Comparison of ENCODE assay signal across 1 cellular context in the genomic region with DNA sequence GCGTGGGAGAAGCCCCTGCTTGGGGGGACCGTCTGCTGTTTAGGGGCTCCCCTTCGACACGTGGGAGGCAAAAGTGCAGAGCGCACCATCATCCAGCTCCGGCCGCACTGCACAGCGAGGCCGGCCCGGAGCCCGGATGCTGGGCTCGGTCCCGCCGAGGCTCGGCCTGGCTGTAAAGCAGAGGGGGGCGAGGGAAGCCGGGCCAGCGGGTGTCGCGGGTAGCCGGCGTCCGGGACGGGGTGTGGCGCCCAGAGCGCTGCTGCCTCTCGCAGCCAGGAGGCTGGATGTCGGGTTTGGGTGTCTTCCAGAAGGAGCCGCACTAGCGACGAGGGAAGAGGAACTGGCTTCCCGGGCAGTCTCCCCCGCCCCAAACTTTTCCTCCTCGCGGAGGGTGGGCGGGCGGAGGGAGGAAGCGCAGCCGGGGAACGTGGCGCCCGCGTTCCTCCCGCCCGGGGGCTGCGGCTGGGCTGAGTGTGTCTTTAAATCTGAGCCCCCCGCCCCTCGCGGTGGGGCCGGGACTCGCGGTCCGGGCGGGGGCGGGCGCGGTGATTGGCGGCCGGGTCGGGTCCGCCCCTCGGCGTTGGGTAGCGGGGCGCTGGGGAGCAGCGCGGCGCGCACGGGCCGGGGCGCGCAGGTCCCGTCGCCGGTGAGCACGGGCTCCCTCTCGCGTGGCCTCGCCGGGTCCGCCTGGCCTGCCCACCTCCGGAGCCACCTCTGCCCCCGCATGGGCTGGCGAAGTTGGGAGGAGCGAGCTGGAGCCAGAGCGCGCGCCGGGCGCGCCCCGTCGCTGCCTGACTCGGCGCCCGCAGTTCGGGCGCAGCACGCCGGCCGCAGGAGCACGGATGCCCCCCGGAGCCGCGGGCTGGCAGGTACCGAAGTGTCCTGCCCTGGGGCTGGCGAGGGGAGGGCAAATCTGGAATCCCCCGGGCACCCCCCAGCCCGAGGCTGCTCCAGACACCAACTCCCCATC.
TF ChIP-seq lines count a peak whose summit lies in the region.

A gene (plus strand): TSS at position 577 of the 970 bp plus-strand sequence. CDS start 47,185 bp downstream, outside the sequence.

TF ChIP-seq in WTC11, 78 proteins besides CTCF, POLR2A, EP300 and RAD21 (continued from another document and continues in another):
- TF ChIP-seq, protein P1, sequence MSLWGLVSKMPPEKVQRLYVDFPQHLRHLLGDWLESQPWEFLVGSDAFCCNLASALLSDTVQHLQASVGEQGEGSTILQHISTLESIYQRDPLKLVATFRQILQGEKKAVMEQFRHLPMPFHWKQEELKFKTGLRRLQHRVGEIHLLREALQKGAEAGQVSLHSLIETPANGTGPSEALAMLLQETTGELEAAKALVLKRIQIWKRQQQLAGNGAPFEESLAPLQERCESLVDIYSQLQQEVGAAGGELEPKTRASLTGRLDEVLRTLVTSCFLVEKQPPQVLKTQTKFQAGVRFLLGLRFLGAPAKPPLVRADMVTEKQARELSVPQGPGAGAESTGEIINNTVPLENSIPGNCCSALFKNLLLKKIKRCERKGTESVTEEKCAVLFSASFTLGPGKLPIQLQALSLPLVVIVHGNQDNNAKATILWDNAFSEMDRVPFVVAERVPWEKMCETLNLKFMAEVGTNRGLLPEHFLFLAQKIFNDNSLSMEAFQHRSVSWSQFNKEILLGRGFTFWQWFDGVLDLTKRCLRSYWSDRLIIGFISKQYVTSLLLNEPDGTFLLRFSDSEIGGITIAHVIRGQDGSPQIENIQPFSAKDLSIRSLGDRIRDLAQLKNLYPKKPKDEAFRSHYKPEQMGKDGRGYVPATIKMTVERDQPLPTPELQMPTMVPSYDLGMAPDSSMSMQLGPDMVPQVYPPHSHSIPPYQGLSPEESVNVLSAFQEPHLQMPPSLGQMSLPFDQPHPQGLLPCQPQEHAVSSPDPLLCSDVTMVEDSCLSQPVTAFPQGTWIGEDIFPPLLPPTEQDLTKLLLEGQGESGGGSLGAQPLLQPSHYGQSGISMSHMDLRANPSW (CRISPR knock-in tag; conservative IDR thresholded peaks at IDR 0.05; ENCODE audit: low read depth), result no peak
- TF ChIP-seq, protein P2, sequence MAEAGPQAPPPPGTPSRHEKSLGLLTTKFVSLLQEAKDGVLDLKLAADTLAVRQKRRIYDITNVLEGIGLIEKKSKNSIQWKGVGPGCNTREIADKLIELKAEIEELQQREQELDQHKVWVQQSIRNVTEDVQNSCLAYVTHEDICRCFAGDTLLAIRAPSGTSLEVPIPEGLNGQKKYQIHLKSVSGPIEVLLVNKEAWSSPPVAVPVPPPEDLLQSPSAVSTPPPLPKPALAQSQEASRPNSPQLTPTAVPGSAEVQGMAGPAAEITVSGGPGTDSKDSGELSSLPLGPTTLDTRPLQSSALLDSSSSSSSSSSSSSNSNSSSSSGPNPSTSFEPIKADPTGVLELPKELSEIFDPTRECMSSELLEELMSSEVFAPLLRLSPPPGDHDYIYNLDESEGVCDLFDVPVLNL (CRISPR knock-in tag; IDR thresholded peaks at IDR 0.05; ENCODE audit: borderline replicate concordance, low read depth), result no peak
- TF ChIP-seq ETV6 (CRISPR knock-in tag; IDR thresholded peaks at IDR 0.05) (no peak), ZNF263 (CRISPR knock-in tag; IDR thresholded peaks at IDR 0.05; ENCODE audit: low read depth) (peak; percentile 27; the same call in 1 of the 2 replicates), ZNF232 (CRISPR knock-in tag; IDR thresholded peaks at IDR 0.05) (no peak), NR3C1 (CRISPR knock-in tag; conservative IDR thresholded peaks at IDR 0.05; ENCODE audit: low read depth) (no peak), IRF2 (CRISPR knock-in tag; IDR thresholded peaks at IDR 0.05; ENCODE audit: borderline replicate concordance, low read depth) (no peak; the same call in 1 of the 2 replicates), ZNF423 (CRISPR knock-in tag; IDR thresholded peaks at IDR 0.05) (no peak), SMAD3 (CRISPR knock-in tag; IDR thresholded peaks at IDR 0.05; ENCODE audit: borderline replicate concordance) (no peak), ATF1 (CRISPR knock-in tag; IDR thresholded peaks at IDR 0.05) (no peak), NFYB (CRISPR knock-in tag; conservative IDR thresholded peaks at IDR 0.05; ENCODE audit: low read depth) (0 out of 2 replicates have a peak, but pooled peaks have one; percentile 12), SMAD4 (CRISPR knock-in tag; IDR thresholded peaks at IDR 0.05) (no peak), ZNF317 (CRISPR knock-in tag; IDR thresholded peaks at IDR 0.05; ENCODE audit: borderline replicate concordance, low read depth) (no peak), NFE2L1 (CRISPR knock-in tag; IDR thresholded peaks at IDR 0.05) (0 out of 2 replicates have a peak, but pooled peaks have one; percentile 29), ZNF138 (CRISPR knock-in tag; conservative IDR thresholded peaks at IDR 0.05) (0 out of 2 replicates have a peak, but pooled peaks have one; percentile 9), FOXP1 (CRISPR knock-in tag; IDR thresholded peaks at IDR 0.05; ENCODE audit: borderline replicate concordance) (peak; percentile 3; the same call in 1 of the 2 replicates), MXD4 (CRISPR knock-in tag; IDR thresholded peaks at IDR 0.05; ENCODE audit: borderline replicate concordance) (no peak), ESRRA (CRISPR knock-in tag; IDR thresholded peaks at IDR 0.05; ENCODE audit: borderline replicate concordance) (no peak), EMX1 (CRISPR knock-in tag; IDR thresholded peaks at IDR 0.05) (no peak), ZBTB21 (CRISPR knock-in tag; IDR thresholded peaks at IDR 0.05; ENCODE audit: borderline replicate concordance) (no peak), PRRX2 (CRISPR knock-in tag; IDR thresholded peaks at IDR 0.05) (no peak)
- TF ChIP-seq, protein P3, sequence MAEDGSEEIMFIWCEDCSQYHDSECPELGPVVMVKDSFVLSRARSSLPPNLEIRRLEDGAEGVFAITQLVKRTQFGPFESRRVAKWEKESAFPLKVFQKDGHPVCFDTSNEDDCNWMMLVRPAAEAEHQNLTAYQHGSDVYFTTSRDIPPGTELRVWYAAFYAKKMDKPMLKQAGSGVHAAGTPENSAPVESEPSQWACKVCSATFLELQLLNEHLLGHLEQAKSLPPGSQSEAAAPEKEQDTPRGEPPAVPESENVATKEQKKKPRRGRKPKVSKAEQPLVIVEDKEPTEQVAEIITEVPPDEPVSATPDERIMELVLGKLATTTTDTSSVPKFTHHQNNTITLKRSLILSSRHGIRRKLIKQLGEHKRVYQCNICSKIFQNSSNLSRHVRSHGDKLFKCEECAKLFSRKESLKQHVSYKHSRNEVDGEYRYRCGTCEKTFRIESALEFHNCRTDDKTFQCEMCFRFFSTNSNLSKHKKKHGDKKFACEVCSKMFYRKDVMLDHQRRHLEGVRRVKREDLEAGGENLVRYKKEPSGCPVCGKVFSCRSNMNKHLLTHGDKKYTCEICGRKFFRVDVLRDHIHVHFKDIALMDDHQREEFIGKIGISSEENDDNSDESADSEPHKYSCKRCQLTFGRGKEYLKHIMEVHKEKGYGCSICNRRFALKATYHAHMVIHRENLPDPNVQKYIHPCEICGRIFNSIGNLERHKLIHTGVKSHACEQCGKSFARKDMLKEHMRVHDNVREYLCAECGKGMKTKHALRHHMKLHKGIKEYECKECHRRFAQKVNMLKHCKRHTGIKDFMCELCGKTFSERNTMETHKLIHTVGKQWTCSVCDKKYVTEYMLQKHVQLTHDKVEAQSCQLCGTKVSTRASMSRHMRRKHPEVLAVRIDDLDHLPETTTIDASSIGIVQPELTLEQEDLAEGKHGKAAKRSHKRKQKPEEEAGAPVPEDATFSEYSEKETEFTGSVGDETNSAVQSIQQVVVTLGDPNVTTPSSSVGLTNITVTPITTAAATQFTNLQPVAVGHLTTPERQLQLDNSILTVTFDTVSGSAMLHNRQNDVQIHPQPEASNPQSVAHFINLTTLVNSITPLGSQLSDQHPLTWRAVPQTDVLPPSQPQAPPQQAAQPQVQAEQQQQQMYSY (CRISPR knock-in tag; IDR thresholded peaks at IDR 0.05), result no peak
- TF ChIP-seq, protein P4, sequence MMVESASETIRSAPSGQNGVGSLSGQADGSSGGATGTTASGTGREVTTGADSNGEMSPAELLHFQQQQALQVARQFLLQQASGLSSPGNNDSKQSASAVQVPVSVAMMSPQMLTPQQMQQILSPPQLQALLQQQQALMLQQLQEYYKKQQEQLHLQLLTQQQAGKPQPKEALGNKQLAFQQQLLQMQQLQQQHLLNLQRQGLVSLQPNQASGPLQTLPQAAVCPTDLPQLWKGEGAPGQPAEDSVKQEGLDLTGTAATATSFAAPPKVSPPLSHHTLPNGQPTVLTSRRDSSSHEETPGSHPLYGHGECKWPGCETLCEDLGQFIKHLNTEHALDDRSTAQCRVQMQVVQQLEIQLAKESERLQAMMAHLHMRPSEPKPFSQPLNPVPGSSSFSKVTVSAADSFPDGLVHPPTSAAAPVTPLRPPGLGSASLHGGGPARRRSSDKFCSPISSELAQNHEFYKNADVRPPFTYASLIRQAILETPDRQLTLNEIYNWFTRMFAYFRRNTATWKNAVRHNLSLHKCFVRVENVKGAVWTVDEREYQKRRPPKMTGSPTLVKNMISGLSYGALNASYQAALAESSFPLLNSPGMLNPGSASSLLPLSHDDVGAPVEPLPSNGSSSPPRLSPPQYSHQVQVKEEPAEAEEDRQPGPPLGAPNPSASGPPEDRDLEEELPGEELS (CRISPR knock-in tag; IDR thresholded peaks at IDR 0.05), result no peak
- TF ChIP-seq, protein P5, sequence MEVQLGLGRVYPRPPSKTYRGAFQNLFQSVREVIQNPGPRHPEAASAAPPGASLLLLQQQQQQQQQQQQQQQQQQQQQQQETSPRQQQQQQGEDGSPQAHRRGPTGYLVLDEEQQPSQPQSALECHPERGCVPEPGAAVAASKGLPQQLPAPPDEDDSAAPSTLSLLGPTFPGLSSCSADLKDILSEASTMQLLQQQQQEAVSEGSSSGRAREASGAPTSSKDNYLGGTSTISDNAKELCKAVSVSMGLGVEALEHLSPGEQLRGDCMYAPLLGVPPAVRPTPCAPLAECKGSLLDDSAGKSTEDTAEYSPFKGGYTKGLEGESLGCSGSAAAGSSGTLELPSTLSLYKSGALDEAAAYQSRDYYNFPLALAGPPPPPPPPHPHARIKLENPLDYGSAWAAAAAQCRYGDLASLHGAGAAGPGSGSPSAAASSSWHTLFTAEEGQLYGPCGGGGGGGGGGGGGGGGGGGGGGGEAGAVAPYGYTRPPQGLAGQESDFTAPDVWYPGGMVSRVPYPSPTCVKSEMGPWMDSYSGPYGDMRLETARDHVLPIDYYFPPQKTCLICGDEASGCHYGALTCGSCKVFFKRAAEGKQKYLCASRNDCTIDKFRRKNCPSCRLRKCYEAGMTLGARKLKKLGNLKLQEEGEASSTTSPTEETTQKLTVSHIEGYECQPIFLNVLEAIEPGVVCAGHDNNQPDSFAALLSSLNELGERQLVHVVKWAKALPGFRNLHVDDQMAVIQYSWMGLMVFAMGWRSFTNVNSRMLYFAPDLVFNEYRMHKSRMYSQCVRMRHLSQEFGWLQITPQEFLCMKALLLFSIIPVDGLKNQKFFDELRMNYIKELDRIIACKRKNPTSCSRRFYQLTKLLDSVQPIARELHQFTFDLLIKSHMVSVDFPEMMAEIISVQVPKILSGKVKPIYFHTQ (CRISPR knock-in tag; IDR thresholded peaks at IDR 0.05), result no peak
- TF ChIP-seq, protein P6, sequence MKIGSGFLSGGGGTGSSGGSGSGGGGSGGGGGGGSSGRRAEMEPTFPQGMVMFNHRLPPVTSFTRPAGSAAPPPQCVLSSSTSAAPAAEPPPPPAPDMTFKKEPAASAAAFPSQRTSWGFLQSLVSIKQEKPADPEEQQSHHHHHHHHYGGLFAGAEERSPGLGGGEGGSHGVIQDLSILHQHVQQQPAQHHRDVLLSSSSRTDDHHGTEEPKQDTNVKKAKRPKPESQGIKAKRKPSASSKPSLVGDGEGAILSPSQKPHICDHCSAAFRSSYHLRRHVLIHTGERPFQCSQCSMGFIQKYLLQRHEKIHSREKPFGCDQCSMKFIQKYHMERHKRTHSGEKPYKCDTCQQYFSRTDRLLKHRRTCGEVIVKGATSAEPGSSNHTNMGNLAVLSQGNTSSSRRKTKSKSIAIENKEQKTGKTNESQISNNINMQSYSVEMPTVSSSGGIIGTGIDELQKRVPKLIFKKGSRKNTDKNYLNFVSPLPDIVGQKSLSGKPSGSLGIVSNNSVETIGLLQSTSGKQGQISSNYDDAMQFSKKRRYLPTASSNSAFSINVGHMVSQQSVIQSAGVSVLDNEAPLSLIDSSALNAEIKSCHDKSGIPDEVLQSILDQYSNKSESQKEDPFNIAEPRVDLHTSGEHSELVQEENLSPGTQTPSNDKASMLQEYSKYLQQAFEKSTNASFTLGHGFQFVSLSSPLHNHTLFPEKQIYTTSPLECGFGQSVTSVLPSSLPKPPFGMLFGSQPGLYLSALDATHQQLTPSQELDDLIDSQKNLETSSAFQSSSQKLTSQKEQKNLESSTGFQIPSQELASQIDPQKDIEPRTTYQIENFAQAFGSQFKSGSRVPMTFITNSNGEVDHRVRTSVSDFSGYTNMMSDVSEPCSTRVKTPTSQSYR (CRISPR knock-in tag; IDR thresholded peaks at IDR 0.05), result peak; percentile 61; the same call in 1 of the 2 replicates
- TF ChIP-seq, protein P7, sequence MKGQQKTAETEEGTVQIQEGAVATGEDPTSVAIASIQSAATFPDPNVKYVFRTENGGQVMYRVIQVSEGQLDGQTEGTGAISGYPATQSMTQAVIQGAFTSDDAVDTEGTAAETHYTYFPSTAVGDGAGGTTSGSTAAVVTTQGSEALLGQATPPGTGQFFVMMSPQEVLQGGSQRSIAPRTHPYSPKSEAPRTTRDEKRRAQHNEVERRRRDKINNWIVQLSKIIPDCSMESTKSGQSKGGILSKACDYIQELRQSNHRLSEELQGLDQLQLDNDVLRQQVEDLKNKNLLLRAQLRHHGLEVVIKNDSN (CRISPR knock-in tag; IDR thresholded peaks at IDR 0.05), result 0 out of 2 replicates have a peak, but pooled peaks have one; percentile 21
- TF ChIP-seq, protein P8, sequence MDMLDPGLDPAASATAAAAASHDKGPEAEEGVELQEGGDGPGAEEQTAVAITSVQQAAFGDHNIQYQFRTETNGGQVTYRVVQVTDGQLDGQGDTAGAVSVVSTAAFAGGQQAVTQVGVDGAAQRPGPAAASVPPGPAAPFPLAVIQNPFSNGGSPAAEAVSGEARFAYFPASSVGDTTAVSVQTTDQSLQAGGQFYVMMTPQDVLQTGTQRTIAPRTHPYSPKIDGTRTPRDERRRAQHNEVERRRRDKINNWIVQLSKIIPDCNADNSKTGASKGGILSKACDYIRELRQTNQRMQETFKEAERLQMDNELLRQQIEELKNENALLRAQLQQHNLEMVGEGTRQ (CRISPR knock-in tag; IDR thresholded peaks at IDR 0.05), result no peak; the same call in 1 of the 2 replicates
- TF ChIP-seq, protein P9, sequence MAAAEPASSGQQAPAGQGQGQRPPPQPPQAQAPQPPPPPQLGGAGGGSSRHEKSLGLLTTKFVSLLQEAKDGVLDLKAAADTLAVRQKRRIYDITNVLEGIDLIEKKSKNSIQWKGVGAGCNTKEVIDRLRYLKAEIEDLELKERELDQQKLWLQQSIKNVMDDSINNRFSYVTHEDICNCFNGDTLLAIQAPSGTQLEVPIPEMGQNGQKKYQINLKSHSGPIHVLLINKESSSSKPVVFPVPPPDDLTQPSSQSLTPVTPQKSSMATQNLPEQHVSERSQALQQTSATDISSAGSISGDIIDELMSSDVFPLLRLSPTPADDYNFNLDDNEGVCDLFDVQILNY (CRISPR knock-in tag; IDR thresholded peaks at IDR 0.05), result peak; percentile 85
- TF ChIP-seq, protein P10, sequence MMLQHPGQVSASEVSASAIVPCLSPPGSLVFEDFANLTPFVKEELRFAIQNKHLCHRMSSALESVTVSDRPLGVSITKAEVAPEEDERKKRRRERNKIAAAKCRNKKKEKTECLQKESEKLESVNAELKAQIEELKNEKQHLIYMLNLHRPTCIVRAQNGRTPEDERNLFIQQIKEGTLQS (CRISPR knock-in tag; conservative IDR thresholded peaks at IDR 0.05), result no peak
